17 cellular contexts compared by ENCODE assay signal in genomic region chr11:1683904-1684572, GRCh38. TPM values are rescaled to one million over a fixed set of nuclear protein-coding genes. Genes with fewer than 3 reads are reported as not detected.
"Had no signal": no experiment of that assay in that cellular context is flagged by ENCODE, and none has a peak within 500 bp of the region (broad histone marks: within the 10 kb centered on the region; RNA-seq: fewer than 3 reads in every experiment).

No MANE protein-coding gene starts in this region.

RNA-seq across cellular contexts. Expression of gene KRTAP5-6, which starts 13.0 kb away (rescaled TPM):
- total RNA-seq: activated B cell treated with CpG ODN at 0.5 μM for 24 hours; activated CD4-positive, alpha-beta memory T cell treated with anti-CD3 and anti-CD28 coated beads for 36 hours; activated CD4-positive, alpha-beta T cell treated with anti-CD3 and anti-CD28 coated beads, Interleukin-2, amount 10 ng/mL, durations not matched to agents 24 days and 14 days; activated CD8-positive, alpha-beta memory T cell treated with anti-CD3 and anti-CD28 coated beads for 36 hours; activated CD8-positive, alpha-beta T cell treated with anti-CD3 and anti-CD28 coated beads for 36 hours; activated naive CD4-positive, alpha-beta T cell treated with anti-CD3 and anti-CD28 coated beads for 36 hours; activated naive CD4-positive, alpha-beta T cell treated with anti-CD3 and anti-CD28 coated beads, Interleukin-2, amount 50 U/mL, for 72 hours; activated naive CD8-positive, alpha-beta T cell treated with anti-CD3 and anti-CD28 coated beads for 36 hours; activated T-cell treated with anti-CD3 and anti-CD28 coated beads, Interleukin-2, amount 50 U/mL, for 4 hours; activated T-cell treated with anti-CD3 and anti-CD28 coated beads, Interleukin-2, amount 50 U/mL, for 72 hours; activated T-helper 1 cell treated with anti-CD3 and anti-CD28 coated beads, Interleukin-12 subunit alpha, Interleukin-12 subunit beta, Interleukin-2, Interleukin-4 antibody, amounts not matched to agents 30 ng/mL and 10 ng/mL and 1 ng/mL, durations not matched to agents 14 hours and 24 hours and 36 hours; activated T-helper 17 cell treated with anti-CD3 and anti-CD28 coated beads, Interleukin-2, amount 50 U/mL, for 72 hours; aorta; astrocyte; body of pancreas; breast epithelium had no signal
- polyA plus RNA-seq: adrenal gland, aorta had no signal

RNA-seq across cellular contexts. Expression of gene KRTAP5-5, which starts 54.5 kb away (rescaled TPM):
- total RNA-seq: activated B cell treated with CpG ODN at 0.5 μM for 24 hours; activated CD4-positive, alpha-beta memory T cell treated with anti-CD3 and anti-CD28 coated beads for 36 hours; activated CD4-positive, alpha-beta T cell treated with anti-CD3 and anti-CD28 coated beads, Interleukin-2, amount 10 ng/mL, durations not matched to agents 24 days and 14 days; activated CD8-positive, alpha-beta memory T cell treated with anti-CD3 and anti-CD28 coated beads for 36 hours; activated CD8-positive, alpha-beta T cell treated with anti-CD3 and anti-CD28 coated beads for 36 hours; activated naive CD4-positive, alpha-beta T cell treated with anti-CD3 and anti-CD28 coated beads for 36 hours; activated naive CD4-positive, alpha-beta T cell treated with anti-CD3 and anti-CD28 coated beads, Interleukin-2, amount 50 U/mL, for 72 hours; activated naive CD8-positive, alpha-beta T cell treated with anti-CD3 and anti-CD28 coated beads for 36 hours; activated T-cell treated with anti-CD3 and anti-CD28 coated beads, Interleukin-2, amount 50 U/mL, for 4 hours; activated T-cell treated with anti-CD3 and anti-CD28 coated beads, Interleukin-2, amount 50 U/mL, for 72 hours; activated T-helper 1 cell treated with anti-CD3 and anti-CD28 coated beads, Interleukin-12 subunit alpha, Interleukin-12 subunit beta, Interleukin-2, Interleukin-4 antibody, amounts not matched to agents 30 ng/mL and 10 ng/mL and 1 ng/mL, durations not matched to agents 14 hours and 24 hours and 36 hours; activated T-helper 17 cell treated with anti-CD3 and anti-CD28 coated beads, Interleukin-2, amount 50 U/mL, for 72 hours; adrenal gland; aorta; astrocyte; body of pancreas; breast epithelium had no signal
- polyA plus RNA-seq: adrenal gland, aorta had no signal
